ENCODE assay signal across 8 cellular contexts in the genomic region with DNA sequence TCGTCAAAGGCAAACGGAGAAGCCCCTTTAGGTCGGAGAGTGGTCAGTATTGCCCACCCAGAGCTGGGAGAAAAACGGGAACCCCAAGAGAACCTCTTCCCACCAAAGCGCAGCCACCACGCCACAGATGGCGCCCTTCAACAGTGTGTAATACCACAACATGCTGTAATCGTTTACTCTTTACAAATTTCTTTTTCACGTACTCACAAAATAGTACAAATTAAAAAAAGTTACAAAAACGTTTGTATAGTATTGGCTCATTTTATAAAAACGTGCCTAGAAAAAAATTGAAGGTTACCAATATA. TPM values are rescaled to one million over a fixed set of nuclear protein-coding genes. Genes with fewer than 3 reads are reported as not detected.
DNase-seq lines count a peak whose midpoint lies in the region; ATAC-seq and TF ChIP-seq lines count a peak whose summit lies in the region.

No MANE protein-coding gene starts in this region.

- H3K9me3 ChIP-seq in testis = no peaks in the 10 kb centered on the region

- TF ChIP-seq POLR2A in testis (IDR thresholded peaks at IDR 0.05) = no peak

- H3K4me1 Mint-ChIP-seq in memory B cell = peaks cover 26% of the 10 kb centered on the region

- H3K27ac ChIP-seq in RWPE1 (peak overlapping the region; percentile 100), coronary artery (peak overlapping the region; percentile 100), testis (peak overlapping the region; percentile 100)

- peak overlapping the region; percentile 99 for H3K27ac Mint-ChIP-seq in memory B cell

- WGBS in testis, 2 donors = 0 to 1% methylated on average over 10 to 11 of the region's 11 CpGs

- intact Hi-C loops in testis (cut with DNase I; ENCODE audit: low total_unique reads) = loop anchor here (10.0 kb wide), 1 partner anchor 101 kb away; no protein-coding TSS in a partner anchor

- ATAC-seq in HG02571 (IDR thresholded peaks at IDR 0.05; ENCODE audit: unreplicated experiment) = peak; percentile 0
- peak; percentile 8 for ATAC-seq in memory B cell (ENCODE audit: low read depth)

- no peaks in the 10 kb centered on the region for H3K36me3 Mint-ChIP-seq in memory B cell

- H3K36me3 ChIP-seq in testis (ENCODE audit: low read depth, missing control alignments) = no peaks in the 10 kb centered on the region

- no peaks in the 10 kb centered on the region for H3K9me3 Mint-ChIP-seq in memory B cell

- POLR2A ChIA-PET in RWPE1 (lab: Yijun Ruan, JAX; ENCODE audit: low non-redundant PET) = interaction anchor here (0.6 to 1.2 kb wide), 2 partner anchors 48 to 101 kb away, joined by 4 to 5 read pairs; no protein-coding TSS in a partner anchor

- peaks cover 33% of the 10 kb centered on the region for H3K4me1 ChIP-seq in testis

- peak overlapping the region; percentile 95 for H3K4me3 Mint-ChIP-seq in memory B cell

- DNase-seq in NCI-H2107 treated with DMSO at 0.1 percent for 48 hours (lab: John Stamatoyannopoulos, UW; ENCODE audit: unreplicated experiment) (peak; percentile 44), NCI-H2107 (lab: John Stamatoyannopoulos, UW) (no peak), RWPE1 (ENCODE audit: low spot score) (no peak), coronary artery (ENCODE audit: low spot score) (no peak), memory B cell (ENCODE audit: low spot score in 2 of 2) (no peak), testis (peak; percentile 74), amniotic stem cell (lab: John Stamatoyannopoulos, UW) (no peak)

- peak overlapping the region; percentile 98 for H3K4me3 ChIP-seq in coronary artery
- H3K4me3 ChIP-seq in testis = peak overlapping the region; percentile 99 to 100

- CTCF ChIA-PET in RWPE1 (lab: Yijun Ruan, JAX) = interaction anchor here (0.8 to 3.1 kb wide), 4 partner anchors 70 to 460 kb away, joined by 3 to 16 read pairs (median 6); no protein-coding TSS in a partner anchor

- no peaks in the 10 kb centered on the region for H3K27me3 ChIP-seq in testis

- TF ChIP-seq CTCF in RWPE1 (conservative IDR thresholded peaks at IDR 0.05; ENCODE audit: low read depth) (peak; percentile 32), coronary artery (IDR thresholded peaks at IDR 0.05) (no peak), testis (IDR thresholded peaks at IDR 0.05) (peak in 1 of 3 experiments; percentile 7)

- H3K27me3 Mint-ChIP-seq in memory B cell = no peaks in the 10 kb centered on the region

RNA-seq across cellular contexts. Expression of gene NFE2L2, which starts 0.8 kb away (rescaled TPM):
- 100 to 1,000 TPM; 126 to 132 TPM for total RNA-seq in testis
- polyA plus RNA-seq in testis (ENCODE audit: insufficient read depth, low read depth, low replicate concordance) = 72.7 TPM

RNA-seq across cellular contexts. Expression of gene HNRNPA3, which starts 52.7 kb away (rescaled TPM):
- total RNA-seq in testis = 100 to 1,000 TPM in 1 of 2 donors, 10 to 100 TPM in 1; 81.3 to 103 TPM
- polyA plus RNA-seq in testis (ENCODE audit: insufficient read depth, low read depth, low replicate concordance) = 284 TPM

Comparison
In these comparisons a context has a peak if more than half of its experiments do, and no peak if none do; other contexts are left out.
1. DNase-seq: peak in NCI-H2107 treated with DMSO at 0.1 percent for 48 hours (single experiment) and testis (single experiment); none in NCI-H2107 (single experiment), RWPE1 (single experiment), coronary artery (single experiment), memory B cell (0 of 2) and amniotic stem cell (single experiment).
2. Peak in every context shown above with its lines, with median percentiles within 50 percentile points of each other: H3K27ac ChIP-seq.